In the genomic region with DNA sequence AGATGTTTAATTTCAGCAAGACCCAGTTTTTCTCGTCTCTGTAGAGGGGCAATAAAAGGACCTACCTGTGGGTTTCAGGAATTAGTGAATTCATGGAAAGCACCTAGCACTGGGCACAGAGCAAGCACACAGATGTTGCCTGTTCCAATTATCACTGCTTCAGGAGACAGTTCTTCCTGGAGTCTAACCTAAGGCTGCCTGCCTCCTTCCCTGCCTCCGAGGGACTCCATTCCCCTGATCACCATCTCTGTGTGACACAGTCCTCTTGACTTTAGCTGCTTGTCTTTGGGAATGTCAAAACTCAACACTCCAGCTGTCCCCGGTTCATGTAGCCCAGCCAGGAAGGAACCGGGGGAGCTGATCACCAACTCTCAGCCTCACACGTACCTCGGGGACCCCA, we compare ENCODE assay signal across 1 cellular context.
TF ChIP-seq lines count a peak whose summit lies in the region.

No MANE protein-coding gene starts in this region.

TF ChIP-seq in SK-N-SH, 30 proteins besides CTCF, POLR2A, EP300 and RAD21:
- TF ChIP-seq GABPA (IDR thresholded peaks at IDR 0.05; ENCODE audit: low read depth) (no peak), FOXJ3 (CRISPR knock-in tag; IDR thresholded peaks at IDR 0.05) (no peak), GATA2 (CRISPR knock-in tag; IDR thresholded peaks at IDR 0.05) (no peak), PBX3 (IDR thresholded peaks at IDR 0.05) (no peak), TAF1 (IDR thresholded peaks at IDR 0.05; ENCODE audit: borderline replicate concordance, low read depth, low read length) (no peak), MEF2A (IDR thresholded peaks at IDR 0.05; ENCODE audit: borderline replicate concordance, low read depth) (no peak), ZBTB33 (IDR thresholded peaks at IDR 0.05; ENCODE audit: borderline replicate concordance, low read depth) (no peak), RXRA (IDR thresholded peaks at IDR 0.05; ENCODE audit: borderline replicate concordance, low read depth) (no peak), FOXM1 (IDR thresholded peaks at IDR 0.05; ENCODE audit: low read depth) (no peak), FOSL2 (IDR thresholded peaks at IDR 0.05; ENCODE audit: borderline replicate concordance, low read depth) (no peak), TCF12 (IDR thresholded peaks at IDR 0.05) (no peak), MAX (IDR thresholded peaks at IDR 0.05; ENCODE audit: low read depth) (no peak), REST (IDR thresholded peaks at IDR 0.05; ENCODE audit: low read depth, low read length) (no peak), CHD2 (IDR thresholded peaks at IDR 0.05; ENCODE audit: low read length, partially characterized antibody) (no peak), MXI1 (IDR thresholded peaks at IDR 0.05; ENCODE audit: low read depth, low read length) (no peak), RFX5 (IDR thresholded peaks at IDR 0.05; ENCODE audit: low read length) (no peak), ELF1 (IDR thresholded peaks at IDR 0.05) (no peak)
